In genomic region chr2:112805542-112805941, GRCh38 we compare ENCODE assay signal across 1 cellular context.
TF ChIP-seq lines count a peak whose summit lies in the region.

No MANE protein-coding gene starts in this region.

TF ChIP-seq in IMR-90, 13 proteins besides CTCF, POLR2A, EP300 and RAD21:
- TF ChIP-seq ELK1 (IDR thresholded peaks at IDR 0.05; ENCODE audit: borderline replicate concordance, low read depth, low read length) (no peak), NFE2L2 (IDR thresholded peaks at IDR 0.05; ENCODE audit: low read depth, low read length) (no peak), CEBPB (IDR thresholded peaks at IDR 0.05; ENCODE audit: low read depth, low read length) (no peak), MXI1 (IDR thresholded peaks at IDR 0.05; ENCODE audit: borderline replicate concordance, low read depth, low read length) (no peak), FOS (IDR thresholded peaks at IDR 0.05; ENCODE audit: low read depth, low read length) (no peak), MAZ (IDR thresholded peaks at IDR 0.05; ENCODE audit: borderline replicate concordance, low read depth, low read length) (no peak), RCOR1 (IDR thresholded peaks at IDR 0.05; ENCODE audit: insufficient replicate concordance, low read length) (no peak), CHD1 (IDR thresholded peaks at IDR 0.05; ENCODE audit: low read depth, low read length) (no peak), MAFK (IDR thresholded peaks at IDR 0.05; ENCODE audit: low read depth, low read length) (no peak), SMC3 (IDR thresholded peaks at IDR 0.05; ENCODE audit: low read depth, low read length) (no peak)
